In the genomic region with DNA sequence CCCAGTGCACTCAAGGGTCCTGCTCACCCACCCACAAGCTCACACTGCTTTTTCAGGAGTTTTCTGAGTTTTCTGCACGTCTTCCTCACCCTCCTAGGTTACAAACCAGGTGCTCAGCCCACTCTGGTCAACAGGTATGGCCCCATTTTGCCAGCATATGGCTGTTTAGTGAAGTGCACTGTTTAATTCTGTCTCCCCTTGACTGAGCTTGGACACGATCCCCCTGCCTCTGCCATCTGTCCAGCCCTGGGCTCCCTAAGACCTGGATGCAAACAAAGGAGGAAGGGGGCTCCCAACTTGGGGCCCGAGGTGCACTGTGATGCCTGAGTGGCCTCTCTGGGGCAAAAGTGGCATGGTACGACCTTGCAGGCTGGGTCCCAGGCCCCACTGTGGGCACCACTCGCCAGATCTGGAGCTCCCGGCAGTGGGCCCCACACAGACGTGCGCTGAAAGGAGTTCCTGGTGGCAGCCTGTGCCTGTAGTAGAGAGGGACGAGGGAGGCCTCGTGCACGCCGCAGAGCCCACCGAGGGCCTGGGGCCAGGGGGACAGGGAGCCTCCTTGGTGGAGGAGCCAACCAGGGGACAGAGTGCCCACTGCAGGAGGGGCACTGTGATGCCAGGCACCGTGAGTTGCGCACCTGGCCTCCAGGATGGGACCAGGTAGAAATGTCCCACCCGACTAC, we compare ENCODE assay signal across 28 cellular contexts. TPM values are rescaled to one million over a fixed set of nuclear protein-coding genes. Genes with fewer than 3 reads are reported as not detected.
DNase-seq lines count a peak whose midpoint lies in the region; ATAC-seq and TF ChIP-seq lines count a peak whose summit lies in the region.
"Had no signal": no experiment of that assay in that cellular context is flagged by ENCODE, and none has a peak within 500 bp of the region (broad histone marks: within the 10 kb centered on the region; RNA-seq: fewer than 3 reads in every experiment).

No MANE protein-coding gene starts in this region.

- H3K9me2 ChIP-seq in GM23338 (ENCODE audit: insufficient read depth) = no peaks in the 10 kb centered on the region

- no CpG with 5 or more reads among the region's 16 CpGs for whole genome bisulfite sequencing in neuronal stem cell (ENCODE audit: extremely low coverage in 2 of 2, insufficient read length in 2 of 2, insufficient replicate concordance in 1 of 2), 2 donors

- H2AFZ ChIP-seq in GM23338 (no peak overlapping the region), neuronal stem cell (ENCODE audit: low read length) (peak overlapping the region; percentile 22)
- H2AFZ ChIP-seq: PC-9 had no signal

- H3K4ac ChIP-seq in neuronal stem cell (ENCODE audit: low read length) = no peak overlapping the region

- H3K4me2 ChIP-seq in GM23338 = no peak overlapping the region
- H3K4me2 ChIP-seq in neuronal stem cell (ENCODE audit: insufficient read depth, low read length, poor library complexity, severe bottlenecking) = no peak overlapping the region
- H3K4me2 ChIP-seq: PC-9 had no signal

- 0 out of 2 replicates have a peak, but pooled peaks cover 2% of the 10 kb centered on the region for H3F3A ChIP-seq in GM23338 (replicated peaks; ENCODE audit: low read depth)

- H3K36me3 ChIP-seq in GM23338 (ENCODE audit: insufficient read depth) (no peaks in the 10 kb centered on the region), neuronal stem cell (replicated peaks in 1 of 2; ENCODE audit: control insufficient read depth in 2 of 2, insufficient read depth in 2 of 2, low read length in 2 of 2) (no peaks in the 10 kb centered on the region)
- H3K36me3 ChIP-seq: MG63, prostate gland had no signal

- H3K4me1 ChIP-seq in GM23338 (ENCODE audit: insufficient read depth) (no peaks in the 10 kb centered on the region; the same call in 1 of the 2 replicates), neuronal stem cell (ENCODE audit: control insufficient read depth in 2 of 2, insufficient read depth in 1 of 2, low read depth in 1 of 2, low read length in 2 of 2) (peaks cover 16 to 30% of the 10 kb centered on the region in 2 donors)
- H3K4me1 ChIP-seq: tibial nerve had no signal

- no peak overlapping the region for H4K8ac ChIP-seq in neuronal stem cell (ENCODE audit: low read depth, low read length)

- POLR2A ChIA-PET in WTC11 (lab: Charles Lee) = no interaction called here

- no peaks in the 10 kb centered on the region for H3K79me2 ChIP-seq in GM23338 (replicated peaks; ENCODE audit: insufficient read depth)

- H3K27ac Mint-ChIP-seq in GM23338 (peak overlapping the region; percentile 81; the same call in 1 of the 2 replicates), WTC11 (peak overlapping the region; percentile 57; the same call in 1 of the 2 replicates)
- H3K27ac Mint-ChIP-seq: activated CD4-positive, alpha-beta memory T cell treated with anti-CD3 and anti-CD28 coated beads, Interleukin-2, amount 10 ng/mL, durations not matched to agents 7 days and 5 days; activated naive CD4-positive, alpha-beta T cell treated with anti-CD3 and anti-CD28 coated beads for 36 hours; T-helper 17 cell had no signal

- peak overlapping the region; percentile 2 for H2AK5ac ChIP-seq in neuronal stem cell (ENCODE audit: low read depth, low read length)

- H3K4me3 Mint-ChIP-seq in GM23338 (no peak overlapping the region), WTC11 (no peak overlapping the region)
- H3K4me3 Mint-ChIP-seq: activated CD4-positive, alpha-beta memory T cell treated with anti-CD3 and anti-CD28 coated beads, Interleukin-2, amount 10 ng/mL, durations not matched to agents 7 days and 5 days; activated naive CD4-positive, alpha-beta T cell treated with anti-CD3 and anti-CD28 coated beads for 36 hours; central memory CD8-positive, alpha-beta T cell; H9; T-helper 17 cell had no signal

- H3K27me3 Mint-ChIP-seq in GM23338 (ENCODE audit: insufficient read depth, low read depth, poor library complexity) = peaks cover 11% of the 10 kb centered on the region
- no peaks in the 10 kb centered on the region; the same call in 1 of the 2 replicates for H3K27me3 Mint-ChIP-seq in WTC11 (ENCODE audit: low read depth)
- H3K27me3 Mint-ChIP-seq: activated CD4-positive, alpha-beta memory T cell treated with anti-CD3 and anti-CD28 coated beads, Interleukin-2, amount 10 ng/mL, durations not matched to agents 7 days and 5 days; central memory CD8-positive, alpha-beta T cell; T-helper 17 cell had no signal

- no peak overlapping the region for H4K91ac ChIP-seq in neuronal stem cell (ENCODE audit: low read depth, low read length, poor library complexity)

- CTCF ChIA-PET in WTC11 (lab: Charles Lee) = interaction anchor here (0.6 to 6.3 kb wide), 9 partner anchors 30 to 181 kb away, joined by 3 to 56 read pairs (median 3); a partner anchor contains a TSS

- H3K23ac ChIP-seq in neuronal stem cell (ENCODE audit: low read depth, low read length, poor library complexity) = peak overlapping the region; percentile 40

- H3K27ac ChIP-seq in GM23338 (ENCODE audit: low read depth) = no peak overlapping the region
- no peak overlapping the region for H3K27ac ChIP-seq in neuronal stem cell (replicated peaks; ENCODE audit: low read length)
- H3K27ac ChIP-seq: neutrophil, PC-9, tibial nerve had no signal

- H3K27me3 ChIP-seq in GM23338 (ENCODE audit: insufficient read depth) = no peaks in the 10 kb centered on the region
- H3K27me3 ChIP-seq in neuronal stem cell (ENCODE audit: control insufficient read depth in 3 of 3, insufficient read depth in 3 of 3, low read depth in 1 of 3, low read length in 3 of 3) = peaks cover 0 to 9% (median 0%) of the 10 kb centered on the region in 3 experiments
- H3K27me3 ChIP-seq: MG63, neutrophil, tibial nerve had no signal

- H3K79me1 ChIP-seq in neuronal stem cell (ENCODE audit: low read depth, low read length) = peaks cover under 1% of the 10 kb centered on the region

- peak overlapping the region; percentile 2 for H2BK15ac ChIP-seq in neuronal stem cell (ENCODE audit: low read length)

- H2BK5ac ChIP-seq in neuronal stem cell (ENCODE audit: low read length) = no peak overlapping the region

- 0 out of 2 replicates have a peak, but pooled peaks cover 3% of the 10 kb centered on the region for H4K20me1 ChIP-seq in GM23338 (replicated peaks; ENCODE audit: insufficient read depth)

- H3K9me3 Mint-ChIP-seq in GM23338 (peaks cover 3% of the 10 kb centered on the region; the same call in 1 of the 3 replicates), WTC11 (no peaks in the 10 kb centered on the region)
- H3K9me3 Mint-ChIP-seq: activated CD4-positive, alpha-beta memory T cell treated with anti-CD3 and anti-CD28 coated beads, Interleukin-2, amount 10 ng/mL, durations not matched to agents 7 days and 5 days; activated naive CD4-positive, alpha-beta T cell treated with anti-CD3 and anti-CD28 coated beads for 36 hours; central memory CD8-positive, alpha-beta T cell; H9 had no signal

- peak overlapping the region; percentile 39 for H3K14ac ChIP-seq in neuronal stem cell (ENCODE audit: low read length)

- peak overlapping the region; percentile 98 for H2BK12ac ChIP-seq in neuronal stem cell (ENCODE audit: low read length)

- peak overlapping the region; percentile 22 for H2BK120ac ChIP-seq in neuronal stem cell (ENCODE audit: low read depth, low read length)

- peak overlapping the region; percentile 87 for H3K18ac ChIP-seq in neuronal stem cell (ENCODE audit: low read length)

- H3K4me1 Mint-ChIP-seq in GM23338 = peaks cover 20% of the 10 kb centered on the region
- H3K4me1 Mint-ChIP-seq in WTC11 = peaks cover 11% of the 10 kb centered on the region
- H3K4me1 Mint-ChIP-seq: activated CD4-positive, alpha-beta memory T cell treated with anti-CD3 and anti-CD28 coated beads, Interleukin-2, amount 10 ng/mL, durations not matched to agents 7 days and 5 days; central memory CD8-positive, alpha-beta T cell; T-helper 17 cell had no signal

- no peak overlapping the region for H3K4me3 ChIP-seq in GM23338
- no peak overlapping the region for H3K4me3 ChIP-seq in neuronal stem cell (ENCODE audit: low read length in 2 of 2)
- H3K4me3 ChIP-seq: MG63, PC-9, prostate gland, tibial nerve had no signal

- ATAC-seq in GM23338 = no peak
- no peak for ATAC-seq in WTC11
- no peak for ATAC-seq in GM18870 (IDR thresholded peaks at IDR 0.05; ENCODE audit: unreplicated experiment)
- ATAC-seq: esophagus mucosa, left lobe of liver, Right ventricle myocardium inferior, T-helper 17 cell had no signal

- DNase-seq in GM23338 (ENCODE audit: low spot score) = no peak
- DNase-seq in WTC11 (ENCODE audit: low spot score) = no peak
- DNase-seq in neuronal stem cell (ENCODE audit: low spot score) = no peak
- no peak for DNase-seq in GM03348 (ENCODE audit: low spot score)
- no peak for DNase-seq in activated CD8-positive, alpha-beta memory T cell treated with anti-CD3 and anti-CD28 coated beads, Interleukin-2, amount 50 U/mL, for 48 hours
- DNase-seq: activated CD4-positive, alpha-beta memory T cell treated with anti-CD3 and anti-CD28 coated beads, Interleukin-2, amount 10 ng/mL, durations not matched to agents 7 days and 5 days; activated CD4-positive, alpha-beta T cell treated with anti-CD3 and anti-CD28 coated beads for 1 hour; activated CD8-positive, alpha-beta memory T cell treated with anti-CD3 and anti-CD28 coated beads, Interleukin-2, amount 50 U/mL, for 4 hours; activated naive CD4-positive, alpha-beta T cell treated with anti-CD3 and anti-CD28 coated beads for 36 hours; DMS153; foreskin fibroblast; H9; KG1; MG63; NCI-H1105; NCI-H2029; NCI-H69; PC-9; stimulated activated CD4-positive, alpha-beta T cell treated with anti-CD3 and anti-CD28 coated beads, Interleukin-4, amount 100 ng/mL, for 4 hours; T-helper 17 cell had no signal

- H3K36me3 Mint-ChIP-seq in GM23338 (ENCODE audit: low read depth) = peaks cover 3% of the 10 kb centered on the region; the same call in 1 of the 3 replicates
- H3K36me3 Mint-ChIP-seq in WTC11 = no peaks in the 10 kb centered on the region

- H3K9ac ChIP-seq in neuronal stem cell (ENCODE audit: low read depth, low read length, poor library complexity) = no peak overlapping the region

- TF ChIP-seq CTCF in GM23338 (conservative IDR thresholded peaks at IDR 0.05; ENCODE audit: low read depth in 2 of 2) = no peak
- no peak for TF ChIP-seq CTCF in WTC11 (IDR thresholded peaks at IDR 0.05)

- H3K9me3 ChIP-seq in neuronal stem cell (replicated peaks in 1 of 2; ENCODE audit: control insufficient read depth in 2 of 2, insufficient read depth in 1 of 2, low read depth in 1 of 2, low read length in 2 of 2) = no peaks in the 10 kb centered on the region
- H3K9me3 ChIP-seq: MG63, neutrophil, prostate gland, tibial nerve had no signal

RNA-seq across cellular contexts. Expression of a gene that starts 37.3 kb away (rescaled TPM):
- total RNA-seq in GM23338 (2014; rRNA removed; shearing (Covaris generic)) = 29.8 and 35.1 TPM in 2 replicates
- polyA plus RNA-seq in GM23338 (2016; fragmentation: Nextera tagmentation; extraction: Ambion mirVana) = 29.6 and 32.6 TPM in 2 replicates
- total RNA-seq in WTC11 (2021) = 30.8 to 38.0 TPM (median 36.1 TPM) in 3 replicates
- polyA plus RNA-seq in neuronal stem cell (2013, experiment 1 of 2) = 7.3 TPM
- 6.4 TPM for polyA plus RNA-seq in neuronal stem cell (2013, experiment 2 of 2)

RNA-seq across cellular contexts. Expression of a gene that starts 37.3 kb away (rescaled TPM):
- 11.2 and 14.1 TPM in 2 replicates for total RNA-seq in GM23338 (2014; rRNA removed; shearing (Covaris generic))
- polyA plus RNA-seq in GM23338 (2016; fragmentation: Nextera tagmentation; extraction: Ambion mirVana) = 9.2 and 12.4 TPM in 2 replicates
- 15.9 to 18.8 TPM (median 18.8 TPM) in 3 replicates for total RNA-seq in WTC11 (2021)
- polyA plus RNA-seq in neuronal stem cell (2013, experiment 1 of 2) = 16.7 TPM
- 17.7 TPM for polyA plus RNA-seq in neuronal stem cell (2013, experiment 2 of 2)

RNA-seq across cellular contexts. Expression of a gene that starts 49.6 kb away (rescaled TPM):
- total RNA-seq in GM23338 (2014; rRNA removed; shearing (Covaris generic)) = 19.2 and 27.8 TPM in 2 replicates
- 15.2 and 17.4 TPM in 2 replicates for polyA plus RNA-seq in GM23338 (2016; fragmentation: Nextera tagmentation; extraction: Ambion mirVana)
- 18.0 to 21.7 TPM (median 19.4 TPM) in 3 replicates for total RNA-seq in WTC11 (2021)
- 7.9 TPM for polyA plus RNA-seq in neuronal stem cell (2013, experiment 1 of 2)
- polyA plus RNA-seq in neuronal stem cell (2013, experiment 2 of 2) = 8.3 TPM

RNA-seq across cellular contexts. Expression of a gene that starts 49.6 kb away (rescaled TPM):
- total RNA-seq in GM23338 (2014; rRNA removed; shearing (Covaris generic)) = 17.4 and 19.2 TPM in 2 replicates
- 7.8 and 9.4 TPM in 2 replicates for polyA plus RNA-seq in GM23338 (2016; fragmentation: Nextera tagmentation; extraction: Ambion mirVana)
- total RNA-seq in WTC11 (2021) = 19.2 to 21.5 TPM (median 20.6 TPM) in 3 replicates
- polyA plus RNA-seq in neuronal stem cell (2013, experiment 1 of 2) = 9.7 TPM
- polyA plus RNA-seq in neuronal stem cell (2013, experiment 2 of 2) = 10.2 TPM
